ENCODE assay signal across 15 cellular contexts in genomic region chr6:37554480-37554819, GRCh38. TPM values are rescaled to one million over a fixed set of nuclear protein-coding genes. Genes with fewer than 3 reads are reported as not detected.
A peak's percentile ranks its signal among the peaks of the same experiment; 100 is the strongest.
DNase-seq lines count a peak whose midpoint lies in the region; ATAC-seq, FAIRE-seq and TF ChIP-seq lines count a peak whose summit lies in the region.
"Had no signal": no experiment of that assay in that cellular context is flagged by ENCODE, and none has a peak within 500 bp of the region (broad histone marks: within the 10 kb centered on the region; RNA-seq: fewer than 3 reads in every experiment).

No MANE protein-coding gene starts in this region.

- no peak overlapping the region for H2AFZ ChIP-seq in HepG2 (ENCODE audit: low read length)

- H3K4me1 ChIP-seq in HepG2 (ENCODE audit: insufficient read depth, low read length) (no peaks in the 10 kb centered on the region), ovary (ENCODE audit: insufficient read depth) (peaks cover 4% of the 10 kb centered on the region)
- H3K4me1 ChIP-seq: uterus had no signal

- H3K27me3 ChIP-seq in HepG2 (ENCODE audit: control insufficient read depth in 1 of 2, insufficient read depth in 2 of 2, low read length in 2 of 2) (peaks cover 13 to 76% of the 10 kb centered on the region in 2 experiments), ovary (no peaks in the 10 kb centered on the region)
- H3K27me3 ChIP-seq: uterus had no signal

- H3K36me3 ChIP-seq in HepG2 (replicated peaks in 1 of 2; ENCODE audit: control insufficient read depth in 1 of 2, insufficient read depth in 2 of 2, low read length in 2 of 2) (no peaks in the 10 kb centered on the region), ovary (no peaks in the 10 kb centered on the region)
- H3K36me3 ChIP-seq: uterus had no signal

- no peak overlapping the region for H3K4me3 ChIP-seq in retinal pigment epithelial cell (ENCODE audit: low read length)
- no peak overlapping the region for H3K4me3 ChIP-seq in HepG2 (replicated peaks in 1 of 3; ENCODE audit: insufficient read depth in 1 of 3, low read depth in 2 of 3, low read length in 3 of 3)
- no peak overlapping the region for H3K4me3 ChIP-seq in ovary
- H3K4me3 ChIP-seq: SK-N-MC, uterus had no signal

- POLR2A ChIA-PET in HepG2 (lab: Yijun Ruan, JAX) = no interaction called here

- DNase-seq in G401 (ENCODE audit: low spot score) (peak; percentile 52), retinal pigment epithelial cell (ENCODE audit: low read depth) (peak; percentile 25), HepG2 (ENCODE audit: low spot score) (no peak), ovary (no peak)
- DNase-seq in activated CD8-positive, alpha-beta memory T cell treated with anti-CD3 and anti-CD28 coated beads, Interleukin-2, amount 50 U/mL, for 48 hours = no peak
- DNase-seq: activated CD4-positive, alpha-beta T cell treated with anti-CD3 and anti-CD28 coated beads, Interleukin-2, amount 10 ng/mL, durations not matched to agents 7 days and 5 days; activated naive CD4-positive, alpha-beta T cell treated with anti-CD3 and anti-CD28 coated beads, Interleukin-2, amount 50 U/mL, for 16 hours; GOT3; MM.1S; NCI-H524 treated with DMSO at 0.1 percent for 48 hours; uterus had no signal

- H3K27me3 Mint-ChIP-seq in IgD-negative memory B cell (no peaks in the 10 kb centered on the region), brain (peaks cover 2% of the 10 kb centered on the region)

- H3K36me3 Mint-ChIP-seq in IgD-negative memory B cell = no peaks in the 10 kb centered on the region
- H3K36me3 Mint-ChIP-seq in brain = no peaks in the 10 kb centered on the region

- CTCF ChIA-PET in HepG2 (lab: Yijun Ruan, JAX; ENCODE audit: low intra/inter-chr PET ratio, low total read pairs) = no interaction called here

- H3K27ac ChIP-seq in HepG2 (ENCODE audit: extremely low read length, insufficient read depth, low read length) (no peak overlapping the region), ovary (no peak overlapping the region)
- H3K27ac ChIP-seq: SK-N-MC, uterus had no signal

- intact Hi-C loops in HepG2 (cut with micrococcal nuclease; ENCODE audit: unreplicated experiment) = no loop called here
- intact Hi-C loops in ovary (cut with DNase I) = no loop called here

- no peak overlapping the region for H3K9ac ChIP-seq in HepG2 (ENCODE audit: insufficient read depth, low read depth, low read length)

- H4K20me1 ChIP-seq in HepG2 (ENCODE audit: insufficient read depth, low read length) = no peaks in the 10 kb centered on the region

- H3K4me3 Mint-ChIP-seq in IgD-negative memory B cell (peak overlapping the region in 3 of 4 donors; percentile 77 to 81 (median 79)), brain (no peak overlapping the region)
- H3K4me3 Mint-ChIP-seq: activated CD4-positive, alpha-beta T cell treated with anti-CD3 and anti-CD28 coated beads, Interleukin-2, amount 10 ng/mL, durations not matched to agents 7 days and 5 days had no signal

- WGBS in HepG2 (ENCODE audit: low lambda C conversion rate) = 7% methylated on average over 6 of the region's 6 CpGs
- WGBS in ovary, 3 donors = 87 to 97% (median 91%) methylated on average over 6 of the region's 6 CpGs

- no peaks in the 10 kb centered on the region for H3K79me2 ChIP-seq in HepG2 (ENCODE audit: insufficient read depth, low read length)

- no peak for TF ChIP-seq RAD21 in HepG2 (CRISPR knock-in tag; IDR thresholded peaks at IDR 0.05)

- no peak for TF ChIP-seq CTCF in brain (conservative IDR thresholded peaks at IDR 0.05)
- TF ChIP-seq CTCF in retinal pigment epithelial cell (conservative IDR thresholded peaks at IDR 0.05; ENCODE audit: low read depth, low read length) = no peak
- TF ChIP-seq CTCF in HepG2 (CRISPR knock-in tag; IDR thresholded peaks at IDR 0.05) = no peak
- TF ChIP-seq CTCF in ovary (IDR thresholded peaks at IDR 0.05) = no peak

- H3K4me1 Mint-ChIP-seq in IgD-negative memory B cell (peaks cover 54 to 88% (median 60%) of the 10 kb centered on the region in 3 donors), brain (peaks cover 99% of the 10 kb centered on the region)

- H3K4me2 ChIP-seq in HepG2 (ENCODE audit: low read depth, low read length) = no peak overlapping the region

- no peak for ATAC-seq in HepG2
- ATAC-seq: sciatic nerve had no signal

- TF ChIP-seq EP300 in HepG2 (IDR thresholded peaks at IDR 0.05; ENCODE audit: low read depth in 2 of 2, low read length in 2 of 2) (no peak), HepG2 (CRISPR knock-in tag; IDR thresholded peaks at IDR 0.05; ENCODE audit: borderline replicate concordance) (no peak), ovary (IDR thresholded peaks at IDR 0.05) (no peak)

- no peak for TF ChIP-seq POLR2A in HepG2 (IDR thresholded peaks at IDR 0.05; ENCODE audit: insufficient read depth in 1 of 2, low read depth in 2 of 2, low read length in 2 of 2)
- TF ChIP-seq POLR2A in ovary (IDR thresholded peaks at IDR 0.05) = no peak

- no peak for FAIRE-seq in HepG2 (lab: Jason Lieb, UNC)

- no TSS peak for BruUV-seq in HepG2 (replicated peaks; lab: Mats Ljungman, UMichigan)

- H3K27ac Mint-ChIP-seq in IgD-negative memory B cell = peak overlapping the region; percentile 32 to 98 (median 98)
- H3K27ac Mint-ChIP-seq in brain = peak overlapping the region in 4 of 5 experiments; percentile 38 to 85 (median 60)
- H3K27ac Mint-ChIP-seq: activated CD4-positive, alpha-beta T cell treated with anti-CD3 and anti-CD28 coated beads, Interleukin-2, amount 10 ng/mL, durations not matched to agents 7 days and 5 days had no signal

- in situ Hi-C loops in G401 (cut with HindIII; ENCODE audit: low sequenced_read_pairs) (no loop called here), HepG2 (cut with HindIII; ENCODE audit: extremely low pct_ligation_motif_present, low pct_unique_long_range_greater_than_20kb) (no loop called here)

- H3K9me3 Mint-ChIP-seq in IgD-negative memory B cell (no peaks in the 10 kb centered on the region), brain (peaks cover 0 to 2% (median 0%) of the 10 kb centered on the region in 5 experiments)
- H3K9me3 Mint-ChIP-seq: activated CD4-positive, alpha-beta T cell treated with anti-CD3 and anti-CD28 coated beads, Interleukin-2, amount 10 ng/mL, durations not matched to agents 7 days and 5 days had no signal

- no peaks in the 10 kb centered on the region for H3K9me3 ChIP-seq in HepG2 (ENCODE audit: low read length)
- H3K9me3 ChIP-seq in ovary = no peaks in the 10 kb centered on the region
- H3K9me3 ChIP-seq: uterus had no signal

TF ChIP-seq in HepG2, 621 proteins besides CTCF, POLR2A, EP300 and RAD21 (continues in another document):
- TF ChIP-seq ETV6 (CRISPR knock-in tag; conservative IDR thresholded peaks at IDR 0.05) (no peak), SAFB2 (CRISPR knock-in tag; IDR thresholded peaks at IDR 0.05; ENCODE audit: borderline replicate concordance, low read depth) (no peak), NFE2L1 (CRISPR knock-in tag; IDR thresholded peaks at IDR 0.05; ENCODE audit: borderline replicate concordance) (no peak), KAT2B (IDR thresholded peaks at IDR 0.05; ENCODE audit: borderline replicate concordance, low read depth, low read length) (no peak), TAF1 (CRISPR knock-in tag; IDR thresholded peaks at IDR 0.05) (no peak), TIGD3 (CRISPR knock-in tag; IDR thresholded peaks at IDR 0.05; ENCODE audit: borderline replicate concordance) (no peak)

RNA-seq across cellular contexts. Expression of gene CCDC167, which starts 54.8 kb away (rescaled TPM):
- 52.4 and 75.3 TPM in 2 replicates for total RNA-seq in G401 (2014; rRNA removed; shearing (Covaris generic))
- polyA plus RNA-seq in IgD-negative memory B cell = 82.4 TPM
- 233 TPM for polyA plus RNA-seq in brain (ENCODE audit: insufficient read depth, low read depth, low replicate concordance)
- total RNA-seq in HepG2 (2016; rRNA removed; fragmentation: Illumina TruSeq; extraction: Trizol) = 66.8 and 72.4 TPM in 2 replicates
- total RNA-seq in HepG2 (2016; cell fraction: cytosol; rRNA removed; fragmentation: Illumina TruSeq; extraction: Trizol; ENCODE audit: low read depth) = 41.5 and 58.5 TPM in 2 replicates
- total RNA-seq in HepG2 (2016; cell fraction: insoluble cytoplasmic fraction; rRNA removed; fragmentation: Illumina TruSeq; extraction: Trizol) = 69.4 and 83.1 TPM in 2 replicates
- total RNA-seq in HepG2 (2016; cell fraction: membrane; rRNA removed; fragmentation: Illumina TruSeq; extraction: Trizol) = 47.6 and 63.2 TPM in 2 replicates
- total RNA-seq in HepG2 (2016; cell fraction: nucleus; rRNA removed; fragmentation: Illumina TruSeq; extraction: Trizol) = 23.1 and 27.7 TPM in 2 replicates
- polyA plus RNA-seq in HepG2 (2011; rRNA removed) = 44.0 and 48.4 TPM in 2 replicates
- 65.1 and 68.9 TPM in 2 replicates for polyA plus RNA-seq in HepG2 (2011; cell fraction: cytosol; rRNA removed)
- 24.4 and 25.2 TPM in 2 replicates for polyA plus RNA-seq in HepG2 (2011; cell fraction: nucleus; rRNA removed)
- 27.5 and 30.7 TPM in 2 replicates for polyA plus RNA-seq in HepG2 (2012)
- 56.9 and 82.2 TPM in 2 replicates for polyA plus RNA-seq in HepG2 (2016; cell fraction: cytosol; fragmentation: Illumina TruSeq; extraction: Trizol; ENCODE audit: low read depth)
- 94.3 and 99.6 TPM in 2 replicates for polyA plus RNA-seq in HepG2 (2016; cell fraction: insoluble cytoplasmic fraction; fragmentation: Illumina TruSeq; extraction: Trizol; ENCODE audit: low read depth)
- polyA plus RNA-seq in HepG2 (2016; cell fraction: membrane; fragmentation: Illumina TruSeq; extraction: Trizol; ENCODE audit: low read depth) = 61.8 and 62.4 TPM in 2 replicates
- polyA plus RNA-seq in HepG2 (2016; cell fraction: nucleus; fragmentation: Illumina TruSeq; extraction: Trizol; ENCODE audit: insufficient read depth, low read depth) = 51.1 and 54.5 TPM in 2 replicates
- 14.3 and 18.2 TPM in 2 replicates for polyA minus RNA-seq in HepG2 (2011; rRNA and poly(A)+ RNA removed; ENCODE audit: low replicate concordance)
- 6.4 and 11.3 TPM in 2 replicates for polyA minus RNA-seq in HepG2 (2011; cell fraction: cytosol; rRNA and poly(A)+ RNA removed)
- 6.3 and 11.4 TPM in 2 replicates for polyA minus RNA-seq in HepG2 (2011; cell fraction: nucleus; rRNA and poly(A)+ RNA removed)
- total RNA-seq in ovary = 10 to 100 TPM in 1 of 7 donors, 1 to 10 TPM in 6; 4.4 to 21.9 (median 8.1) TPM
- polyA plus RNA-seq in ovary = 10 to 100 TPM; 11.0 to 13.5 TPM

Comparison
In these comparisons a context has a peak if more than half of its experiments do, and no peak if none do; other contexts are left out.
1. DNase-seq: peak in G401 (single experiment) and retinal pigment epithelial cell (single experiment); none in activated CD8-positive, alpha-beta memory T cell treated with anti-CD3 and anti-CD28 coated beads, Interleukin-2, amount 50 U/mL, for 48 hours (single experiment), HepG2 (single experiment) and ovary (0 of 5).
2. H3K4me3 Mint-ChIP-seq: peak in IgD-negative memory B cell (3 of 4); none in brain (0 of 5).